In the genomic region with DNA sequence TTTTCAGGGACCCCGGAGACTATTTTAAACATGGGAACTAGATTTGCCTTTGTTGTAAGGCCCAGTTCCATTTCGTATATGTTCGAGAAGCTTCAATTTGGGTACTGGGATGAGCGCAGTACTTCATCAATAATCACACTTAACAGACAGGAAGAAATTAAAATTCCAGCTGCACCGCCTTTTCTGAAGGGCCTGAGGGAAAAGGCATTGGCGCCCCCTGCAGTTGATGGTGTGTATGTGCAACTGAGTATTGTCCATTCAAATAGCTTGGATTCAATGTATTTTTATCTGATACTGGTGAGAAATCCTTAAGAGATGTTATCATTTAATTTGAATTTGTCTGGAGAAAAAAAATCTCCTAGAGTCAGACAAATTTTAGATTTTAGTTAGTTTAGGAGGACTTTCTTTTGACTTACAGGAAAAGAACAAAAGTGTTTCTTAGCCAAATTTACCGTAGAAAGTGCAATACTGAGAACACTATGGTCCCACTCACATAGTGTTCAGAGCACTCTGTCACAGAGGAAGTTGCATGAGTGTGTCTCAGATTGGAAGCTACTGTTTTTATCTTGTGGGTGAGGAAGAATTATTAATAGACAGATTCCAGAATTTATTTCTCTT, we compare ENCODE assay signal across 8 cellular contexts. TPM values are rescaled to one million over a fixed set of nuclear protein-coding genes. Genes with fewer than 3 reads are reported as not detected.
DNase-seq lines count a peak whose midpoint lies in the region; ATAC-seq and TF ChIP-seq lines count a peak whose summit lies in the region.

No MANE protein-coding gene starts in this region.

- no peaks in the 10 kb centered on the region for H3K9me3 ChIP-seq in breast epithelium

- no peak for TF ChIP-seq POLR2A in breast epithelium (IDR thresholded peaks at IDR 0.05)

- intact Hi-C loops in breast epithelium (cut with DNase I; ENCODE audit: low total_unique reads), result no loop called here

- peaks cover 6 to 7% of the 10 kb centered on the region in 2 donors for H3K4me1 Mint-ChIP-seq in effector memory CD8-positive, alpha-beta T cell (ENCODE audit: low read depth in 2 of 2)

- no peak overlapping the region for H3K27ac Mint-ChIP-seq in effector memory CD8-positive, alpha-beta T cell

- H3K4me1 ChIP-seq in breast epithelium, result peaks cover 0 to 5% of the 10 kb centered on the region in 2 donors

- no peak overlapping the region for H3K27ac ChIP-seq in breast epithelium

- H3K4me3 Mint-ChIP-seq in effector memory CD8-positive, alpha-beta T cell, result no peak overlapping the region

- no peak for ATAC-seq in effector memory CD8-positive, alpha-beta T cell (replicated peaks)
- no peak for ATAC-seq in GM21367 (IDR thresholded peaks at IDR 0.05; ENCODE audit: unreplicated experiment)

- H3K27me3 ChIP-seq in breast epithelium, result peaks cover 0 to 13% of the 10 kb centered on the region in 2 donors

- DNase-seq in DMS 273 (lab: John Stamatoyannopoulos, UW; ENCODE audit: unreplicated experiment), result peak; percentile 67
- DNase-seq in HT1080 (ENCODE audit: low read depth), result peak; percentile 46
- peak; percentile 56 for DNase-seq in RPMI8226
- DNase-seq in breast epithelium (ENCODE audit: low spot score in 2 of 2), result peak in 1 of 2 donors; percentile 56
- DNase-seq in kidney tubule cell (ENCODE audit: low spot score), result peak; percentile 62
- peak; percentile 33 for DNase-seq in stimulated activated CD4-positive, alpha-beta T cell treated with anti-CD3 and anti-CD28 coated beads, Interleukin-4, amount 100 ng/mL, for 24 hours
- DNase-seq in effector memory CD8-positive, alpha-beta T cell, result no peak

- H3K27me3 Mint-ChIP-seq in effector memory CD8-positive, alpha-beta T cell, result peaks cover 71 to 78% of the 10 kb centered on the region in 2 donors

- H3K36me3 ChIP-seq in breast epithelium, result no peaks in the 10 kb centered on the region

- no peaks in the 10 kb centered on the region for H3K9me3 Mint-ChIP-seq in effector memory CD8-positive, alpha-beta T cell

- TF ChIP-seq CTCF in breast epithelium (IDR thresholded peaks at IDR 0.05), result peak; percentile 54 to 80 (median 56)

- no peak overlapping the region for H3K4me3 ChIP-seq in breast epithelium

- H3K36me3 Mint-ChIP-seq in effector memory CD8-positive, alpha-beta T cell (ENCODE audit: insufficient read depth), result no peaks in the 10 kb centered on the region

RNA-seq across cellular contexts. Expression of gene ALDH1A2, which starts 5.4 kb away (rescaled TPM):
- not detected in 2 replicates for total RNA-seq in HT1080 (2014; rRNA removed; shearing (Covaris generic))
- polyA plus RNA-seq in HT1080 (2015; cell fraction: cytosol; rRNA removed), result 0.03 TPM in 1 of 2 replicates, not detected in the other
- not detected in 2 replicates for polyA plus RNA-seq in HT1080 (2015; cell fraction: nucleus; rRNA removed)
- 10 to 100 TPM in 2 of 3 donors, 1 to 10 TPM in 1; 6.1 to 19.6 (median 11.1) TPM for total RNA-seq in breast epithelium

Comparison
In these comparisons a context has a peak if more than half of its experiments do, and no peak if none do; other contexts are left out.
1. DNase-seq: peak in DMS 273 (single experiment), HT1080 (single experiment), RPMI8226 (single experiment), kidney tubule cell (single experiment) and stimulated activated CD4-positive, alpha-beta T cell treated with anti-CD3 and anti-CD28 coated beads, Interleukin-4, amount 100 ng/mL, for 24 hours (single experiment); none in effector memory CD8-positive, alpha-beta T cell (0 of 3).